ENCODE assay signal across 9 cellular contexts in genomic region chr1:27557596-27558340, GRCh38. TPM values are rescaled to one million over a fixed set of nuclear protein-coding genes. Genes with fewer than 3 reads are reported as not detected.
DNase-seq lines count a peak whose midpoint lies in the region; ATAC-seq and TF ChIP-seq lines count a peak whose summit lies in the region.
"Had no signal": no experiment of that assay in that cellular context is flagged by ENCODE, and none has a peak within 500 bp of the region (broad histone marks: within the 10 kb centered on the region; RNA-seq: fewer than 3 reads in every experiment).

No MANE protein-coding gene starts in this region.

- H4K20me1 ChIP-seq in fibroblast of lung (ENCODE audit: control insufficient read depth, extremely low read depth, insufficient read depth, low read length): no peaks in the 10 kb centered on the region
- peaks cover 35% of the 10 kb centered on the region for H4K20me1 ChIP-seq in osteoblast (ENCODE audit: insufficient read depth, low read length)

- H3K4me1 Mint-ChIP-seq in CD4-positive, alpha-beta memory T cell: peaks cover 18 to 44% (median 29%) of the 10 kb centered on the region in 4 donors

- H3K4me2 ChIP-seq in fibroblast of lung (ENCODE audit: extremely low read depth, insufficient read depth, low read length): peak overlapping the region; percentile 51
- H3K4me2 ChIP-seq in osteoblast (ENCODE audit: insufficient read depth, low read length): no peak overlapping the region

- no peaks in the 10 kb centered on the region for H3K27me3 ChIP-seq in CD4-positive, alpha-beta memory T cell (ENCODE audit: insufficient read depth, low read length)
- H3K27me3 ChIP-seq in NT2/D1 (ENCODE audit: insufficient read depth, insufficient read length): no peaks in the 10 kb centered on the region
- no peaks in the 10 kb centered on the region for H3K27me3 ChIP-seq in fibroblast of lung (ENCODE audit: control insufficient read depth, insufficient read depth, low read length)
- no peaks in the 10 kb centered on the region for H3K27me3 ChIP-seq in osteoblast (ENCODE audit: insufficient read depth, low read length)

- peaks cover 17% of the 10 kb centered on the region for H3K4me1 ChIP-seq in CD4-positive, alpha-beta memory T cell (ENCODE audit: insufficient read depth, low read length)
- H3K4me1 ChIP-seq in NT2/D1 (ENCODE audit: insufficient read depth, insufficient read length) (peaks cover 54% of the 10 kb centered on the region), fibroblast of lung (ENCODE audit: control insufficient read depth, extremely low read depth, insufficient read depth, low read length) (peaks cover 53% of the 10 kb centered on the region), osteoblast (ENCODE audit: insufficient read depth, low read length) (peaks cover 29% of the 10 kb centered on the region)

- no peaks in the 10 kb centered on the region for H3K9me3 ChIP-seq in CD4-positive, alpha-beta memory T cell (ENCODE audit: control insufficient read depth in 1 of 2, low read length in 2 of 2)
- no peaks in the 10 kb centered on the region for H3K9me3 ChIP-seq in NT2/D1 (ENCODE audit: insufficient read depth, low read length)
- H3K9me3 ChIP-seq in fibroblast of lung (ENCODE audit: control insufficient read depth, insufficient read depth, low read depth, low read length): no peaks in the 10 kb centered on the region
- H3K9me3 ChIP-seq in osteoblast (ENCODE audit: low read depth, low read length): no peaks in the 10 kb centered on the region

- H3K36me3 Mint-ChIP-seq in CD4-positive, alpha-beta memory T cell: peaks cover 0 to 4% of the 10 kb centered on the region in 2 donors

- no peaks in the 10 kb centered on the region for H3K27me3 Mint-ChIP-seq in CD4-positive, alpha-beta memory T cell

- H3K27ac Mint-ChIP-seq in CD4-positive, alpha-beta memory T cell: peak overlapping the region in 5 of 7 donors; percentile 2 to 49 (median 33)

- H3K4me3 ChIP-seq in CD4-positive, alpha-beta memory T cell (ENCODE audit: low read length in 2 of 2): no peak overlapping the region
- H3K4me3 ChIP-seq in NT2/D1 (ENCODE audit: insufficient read length, low read depth) (no peak overlapping the region), fibroblast of lung (replicated peaks in 1 of 4; ENCODE audit: control extremely low read depth in 1 of 4, insufficient read depth in 1 of 4, low read depth in 3 of 4, low read length in 4 of 4) (no peak overlapping the region), osteoblast (ENCODE audit: insufficient read depth, low read length) (no peak overlapping the region)

- no peak for TF ChIP-seq CTCF in fibroblast of lung (conservative IDR thresholded peaks at IDR 0.05 in 1 of 2, IDR thresholded peaks at IDR 0.05 in 1 of 2; ENCODE audit: low read depth in 1 of 2, low read length in 2 of 2)
- no peak for TF ChIP-seq CTCF in osteoblast (IDR thresholded peaks at IDR 0.05; ENCODE audit: extremely low read depth, low read depth, low read length)

- H2AFZ ChIP-seq in fibroblast of lung (ENCODE audit: low read length): no peak overlapping the region
- H2AFZ ChIP-seq in osteoblast (ENCODE audit: low read length): no peak overlapping the region

- intact Hi-C loops in CD4-positive, alpha-beta memory T cell (cut with micrococcal nuclease): loop anchor here (5.0 kb wide), 1 partner anchor 35 kb away; no protein-coding TSS in a partner anchor

- peak in 1 of 5 donors; percentile 16 for DNase-seq in CD4-positive, alpha-beta memory T cell
- DNase-seq in NT2/D1 (ENCODE audit: low read depth, low spot score) (no peak), fibroblast of lung (ENCODE audit: low read depth in 2 of 2) (peak in 1 of 2 donors; percentile 48), osteoblast (ENCODE audit: insufficient read length, low spot score, missing footprints) (no peak), AML-193 (lab: John Stamatoyannopoulos, UW) (no peak), NCI-H1436 (lab: John Stamatoyannopoulos, UW) (no peak), ecto neural progenitor cell (ENCODE audit: low spot score) (no peak)
- DNase-seq: activated CD4-positive, alpha-beta T cell treated with anti-CD3 and anti-CD28 coated beads for 1 hour had no signal

- H3K4me3 Mint-ChIP-seq in CD4-positive, alpha-beta memory T cell: no peak overlapping the region

- no peak for ATAC-seq in GM21390 (IDR thresholded peaks at IDR 0.05; ENCODE audit: unreplicated experiment)

- CTCF ChIA-PET in CD4-positive, alpha-beta memory T cell (lab: Charles Lee; ENCODE audit: partially characterized antibody): interaction anchor here (0.6 to 6.4 kb wide), 25 partner anchors 12 to 469 kb away, joined by 3 to 96 read pairs (median 6); partner anchors contain the start of genes AHDC1 and MAP3K6

- no peaks in the 10 kb centered on the region for H3K36me3 ChIP-seq in CD4-positive, alpha-beta memory T cell (ENCODE audit: insufficient read depth, low read length)
- H3K36me3 ChIP-seq in NT2/D1 (ENCODE audit: insufficient read depth, insufficient read length, low read length) (peaks cover 57% of the 10 kb centered on the region), fibroblast of lung (ENCODE audit: control insufficient read depth, insufficient read depth, low read length) (peaks cover 2% of the 10 kb centered on the region), osteoblast (ENCODE audit: insufficient read depth, low read length) (peaks cover 23% of the 10 kb centered on the region)

- peak overlapping the region; percentile 58 for H3K9ac ChIP-seq in NT2/D1 (ENCODE audit: insufficient read length, low read depth)
- H3K9ac ChIP-seq in fibroblast of lung (ENCODE audit: insufficient read depth, low read length): no peak overlapping the region

- peaks cover 17% of the 10 kb centered on the region for H3K79me2 ChIP-seq in fibroblast of lung (ENCODE audit: control insufficient read depth, insufficient read depth, low read length)
- peaks cover 40% of the 10 kb centered on the region for H3K79me2 ChIP-seq in osteoblast (ENCODE audit: insufficient read depth, low read length)

- H3K9me3 Mint-ChIP-seq in CD4-positive, alpha-beta memory T cell: peaks cover 0 to 1% (median 0%) of the 10 kb centered on the region in 8 donors

- POLR2A ChIA-PET in CD4-positive, alpha-beta memory T cell (lab: Charles Lee; ENCODE audit: partially characterized antibody): interaction anchor here (0.6 to 3.6 kb wide), 6 partner anchors 11 to 772 kb away, joined by 3 to 20 read pairs (median 12); partner anchors contain the start of gene AHDC1

- H3K27ac ChIP-seq in CD4-positive, alpha-beta memory T cell (ENCODE audit: low read depth, low read length): no peak overlapping the region
- peak overlapping the region; percentile 47 for H3K27ac ChIP-seq in fibroblast of lung (ENCODE audit: insufficient read depth, low read length)
- H3K27ac ChIP-seq in osteoblast (ENCODE audit: low read depth, low read length): peak overlapping the region; percentile 16

RNA-seq across cellular contexts. Expression of gene AHDC1, which starts 46.2 kb away (rescaled TPM):
- 10 to 100 TPM; 18.4 to 19.2 TPM for total RNA-seq in CD4-positive, alpha-beta memory T cell
- 1 to 10 TPM in 1 of 2 donors, under 1 TPM in 1; 0.02 to 1.7 TPM for polyA plus RNA-seq in CD4-positive, alpha-beta memory T cell
- total RNA-seq in fibroblast of lung: 5.1 and 6.9 TPM in 2 replicates
- 3.1 and 4.2 TPM in 2 replicates for polyA plus RNA-seq in fibroblast of lung
- 12.4 and 22.9 TPM in 2 replicates for polyA plus RNA-seq in fibroblast of lung (2012)
- polyA minus RNA-seq in fibroblast of lung (ENCODE audit: low replicate concordance): 17.7 and 33.1 TPM in 2 replicates
- total RNA-seq in osteoblast: 11.2 and 13.3 TPM in 2 replicates
